In genomic region chr18:50870138-50870845, GRCh38 we compare ENCODE assay signal across 1 cellular context.
TF ChIP-seq lines count a peak whose summit lies in the region.

No MANE protein-coding gene starts in this region.

TF ChIP-seq in HepG2, 621 proteins besides CTCF, POLR2A, EP300 and RAD21 (continued from another document):
- TF ChIP-seq MTF2 (CRISPR knock-in tag; IDR thresholded peaks at IDR 0.05; ENCODE audit: borderline replicate concordance) = no peak
- no peak for TF ChIP-seq ZSCAN29 (CRISPR knock-in tag; conservative IDR thresholded peaks at IDR 0.05)
- TF ChIP-seq FOSL2 (CRISPR knock-in tag; IDR thresholded peaks at IDR 0.05) = peak; percentile 43
